24 cellular contexts compared by ENCODE assay signal in genomic region chr9:123394291-123395235, GRCh38. TPM values are rescaled to one million over a fixed set of nuclear protein-coding genes. Genes with fewer than 3 reads are reported as not detected.
"Had no signal": no experiment of that assay in that cellular context is flagged by ENCODE, and none has a peak within 500 bp of the region (broad histone marks: within the 10 kb centered on the region; RNA-seq: fewer than 3 reads in every experiment).

No MANE protein-coding gene starts in this region.

- H3K9me3 ChIP-seq: body of pancreas, colonic mucosa, gastrocnemius medialis, pancreas had no signal

- H3K4me3 ChIP-seq: body of pancreas, colonic mucosa, gastrocnemius medialis, heart left ventricle, left ventricle myocardium inferior, neural progenitor cell, pancreas had no signal

- H3K4me2 ChIP-seq: neural progenitor cell had no signal

- DNase-seq: activated B cell treated with CpG ODN at 0.5 μM for 24 hours; activated CD4-positive, alpha-beta memory T cell treated with anti-CD3 and anti-CD28 coated beads for 36 hours; activated CD4-positive, alpha-beta T cell treated with anti-CD3 and anti-CD28 coated beads for 4 hours; activated naive CD8-positive, alpha-beta T cell treated with anti-CD3 and anti-CD28 coated beads, Interleukin-2, amount 10 ng/mL, durations not matched to agents 7 days and 5 days; body of pancreas; caudate nucleus; colonic mucosa; gastrocnemius medialis; heart left ventricle; immature natural killer cell; kidney glomerular epithelial cell; left ventricle myocardium inferior; mammary epithelial cell; pancreas; small intestine; stimulated activated CD4-positive, alpha-beta T cell treated with anti-CD3 and anti-CD28 coated beads, Interleukin-15, amount 100 ng/mL, for 24 hours; stimulated activated CD4-positive, alpha-beta T cell treated with anti-CD3 and anti-CD28 coated beads, Interleukin-4, amount 100 ng/mL, for 4 hours; stimulated activated naive CD4-positive, alpha-beta T cell; substantia nigra; T-helper 1 cell; T-helper 9 cell had no signal

- H3K27me3 ChIP-seq: body of pancreas, colonic mucosa, gastrocnemius medialis, heart left ventricle, neural progenitor cell, pancreas had no signal

- H2AFZ ChIP-seq: neural progenitor cell had no signal

- H3K36me3 ChIP-seq: colonic mucosa, gastrocnemius medialis, left ventricle myocardium inferior, neural progenitor cell, pancreas had no signal

- ATAC-seq: body of pancreas, gastrocnemius medialis, heart left ventricle, pancreas had no signal

- H3K36me3 Mint-ChIP-seq: activated CD4-positive, alpha-beta memory T cell treated with anti-CD3 and anti-CD28 coated beads for 36 hours; activated naive CD8-positive, alpha-beta T cell treated with anti-CD3 and anti-CD28 coated beads, Interleukin-2, amount 10 ng/mL, durations not matched to agents 7 days and 5 days; neural progenitor cell had no signal

- H3K4me1 ChIP-seq: body of pancreas, colonic mucosa, gastrocnemius medialis, heart left ventricle, left ventricle myocardium inferior, pancreas had no signal

- H3K27ac Mint-ChIP-seq: activated B cell treated with CpG ODN at 0.5 μM for 24 hours; activated CD4-positive, alpha-beta memory T cell treated with anti-CD3 and anti-CD28 coated beads for 36 hours; activated naive CD8-positive, alpha-beta T cell treated with anti-CD3 and anti-CD28 coated beads, Interleukin-2, amount 10 ng/mL, durations not matched to agents 7 days and 5 days; immature natural killer cell; neural progenitor cell had no signal

- H3K27ac ChIP-seq: body of pancreas, colonic mucosa, gastrocnemius medialis, heart left ventricle, left ventricle myocardium inferior, neural progenitor cell, pancreas had no signal

- H3K9me3 Mint-ChIP-seq: activated naive CD8-positive, alpha-beta T cell treated with anti-CD3 and anti-CD28 coated beads, Interleukin-2, amount 10 ng/mL, durations not matched to agents 7 days and 5 days; immature natural killer cell had no signal

- H3K9ac ChIP-seq: neural progenitor cell had no signal

RNA-seq across cellular contexts. Expression of gene CRB2, which starts 38.6 kb away (rescaled TPM):
- total RNA-seq: activated CD4-positive, alpha-beta memory T cell treated with anti-CD3 and anti-CD28 coated beads for 36 hours; activated naive CD8-positive, alpha-beta T cell treated with anti-CD3 and anti-CD28 coated beads, Interleukin-2, amount 10 ng/mL, durations not matched to agents 7 days and 5 days; gastrocnemius medialis; left ventricle myocardium inferior; myocyte; pancreas; pulmonary artery endothelial cell had no signal
- polyA plus RNA-seq: heart left ventricle, mammary epithelial cell had no signal
